Comparison of ENCODE assay signal across 10 cellular contexts in the genomic region with DNA sequence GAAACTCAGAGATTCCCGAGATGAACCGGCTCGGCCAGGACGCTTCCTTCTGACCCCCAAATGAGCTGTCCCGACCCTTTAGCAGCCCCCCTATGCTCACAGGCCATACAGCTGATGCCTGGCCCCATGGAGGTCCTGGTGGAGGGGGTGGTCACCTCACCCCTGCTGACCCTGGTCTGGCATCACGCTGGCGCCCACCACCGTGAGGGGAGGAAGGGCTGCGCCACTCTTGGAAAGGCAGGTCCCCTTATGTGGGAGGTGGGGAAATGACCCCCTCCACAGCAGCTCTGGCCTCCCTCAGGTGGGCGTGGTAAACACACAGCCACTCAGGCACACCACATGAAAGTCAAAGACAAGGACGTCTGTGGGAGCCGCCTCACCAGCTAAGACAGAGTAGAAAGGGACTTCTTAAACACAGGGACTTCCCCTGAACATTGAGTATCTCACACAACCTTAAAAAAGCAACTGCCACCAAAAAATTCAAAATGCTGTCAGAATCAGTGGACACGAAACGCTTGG. TPM values are rescaled to one million over a fixed set of nuclear protein-coding genes. Genes with fewer than 3 reads are reported as not detected.
A peak's percentile ranks its signal among the peaks of the same experiment; 100 is the strongest.
DNase-seq lines count a peak whose midpoint lies in the region; ATAC-seq and TF ChIP-seq lines count a peak whose summit lies in the region.
"Had no signal": no experiment of that assay in that cellular context is flagged by ENCODE, and none has a peak within 500 bp of the region (broad histone marks: within the 10 kb centered on the region; RNA-seq: fewer than 3 reads in every experiment).

No MANE protein-coding gene starts in this region.

- peak overlapping the region; percentile 56 to 66 for H3K4me3 Mint-ChIP-seq in stimulated activated naive CD8-positive, alpha-beta T cell treated with anti-CD3 and anti-CD28 coated beads, Interleukin-15, amount 100 ng/mL, for 72 hours
- no peak overlapping the region for H3K4me3 Mint-ChIP-seq in mesothelial cell of epicardium

- no peaks in the 10 kb centered on the region for H3K9me3 ChIP-seq in KOPT-K1 (ENCODE audit: insufficient read depth, low read length, poor library complexity, severe bottlenecking)

- ATAC-seq in stimulated activated naive CD8-positive, alpha-beta T cell treated with anti-CD3 and anti-CD28 coated beads, Interleukin-15, amount 100 ng/mL, for 72 hours = peak; percentile 99
- ATAC-seq in GM18873 (IDR thresholded peaks at IDR 0.05; ENCODE audit: low FRiP score, unreplicated experiment) = no peak

- peaks cover 9% of the 10 kb centered on the region for H3K36me3 Mint-ChIP-seq in mesothelial cell of epicardium

- DNase-seq in activated CD8-positive, alpha-beta memory T cell treated with anti-CD3 and anti-CD28 coated beads for 24 hours = peak; percentile 67
- no peak for DNase-seq in activated CD8-positive, alpha-beta memory T cell treated with anti-CD3 and anti-CD28 coated beads, Interleukin-2, amount 50 U/mL, for 48 hours
- peak; percentile 9 for DNase-seq in effector CD8-positive, alpha-beta T cell (lab: John Stamatoyannopoulos, UW)
- peak; percentile 52 to 70 for DNase-seq in stimulated activated naive CD8-positive, alpha-beta T cell treated with anti-CD3 and anti-CD28 coated beads, Interleukin-15, amount 100 ng/mL, for 72 hours
- DNase-seq in mesothelial cell of epicardium (ENCODE audit: low spot score in 2 of 2, unreplicated experiment in 2 of 2) = no peak
- no peak for DNase-seq in NCI-H1694 treated with DMSO at 0.1 percent for 48 hours (lab: John Stamatoyannopoulos, UW)
- DNase-seq: anterior cingulate cortex, GOT3 had no signal

- H3K27ac ChIP-seq in KOPT-K1 (ENCODE audit: low read depth, low read length, poor library complexity, severe bottlenecking) = peak overlapping the region; percentile 62

- no peaks in the 10 kb centered on the region for H3K36me3 ChIP-seq in KOPT-K1 (ENCODE audit: insufficient read depth, low read length)

- TF ChIP-seq CTCF in mesothelial cell of epicardium (IDR thresholded peaks at IDR 0.05; ENCODE audit: unreplicated experiment) = no peak

- peak overlapping the region in 1 of 2 donors; percentile 9 for H3K27ac Mint-ChIP-seq in stimulated activated naive CD8-positive, alpha-beta T cell treated with anti-CD3 and anti-CD28 coated beads, Interleukin-15, amount 100 ng/mL, for 72 hours
- H3K27ac Mint-ChIP-seq in mesothelial cell of epicardium = no peak overlapping the region

- no peaks in the 10 kb centered on the region for H3K9me3 Mint-ChIP-seq in stimulated activated naive CD8-positive, alpha-beta T cell treated with anti-CD3 and anti-CD28 coated beads, Interleukin-15, amount 100 ng/mL, for 72 hours
- H3K9me3 Mint-ChIP-seq in mesothelial cell of epicardium = peaks cover 5% of the 10 kb centered on the region

- H3K4me1 Mint-ChIP-seq in stimulated activated naive CD8-positive, alpha-beta T cell treated with anti-CD3 and anti-CD28 coated beads, Interleukin-15, amount 100 ng/mL, for 72 hours = peaks cover 45% of the 10 kb centered on the region
- H3K4me1 Mint-ChIP-seq in mesothelial cell of epicardium = peaks cover 12% of the 10 kb centered on the region

- no peaks in the 10 kb centered on the region for H3K27me3 Mint-ChIP-seq in stimulated activated naive CD8-positive, alpha-beta T cell treated with anti-CD3 and anti-CD28 coated beads, Interleukin-15, amount 100 ng/mL, for 72 hours
- H3K27me3 Mint-ChIP-seq in mesothelial cell of epicardium (ENCODE audit: low read depth) = no peaks in the 10 kb centered on the region

RNA-seq across cellular contexts. Expression of gene GPR157, which starts 7.0 kb away (rescaled TPM):
- 8.3 to 9.4 TPM (median 8.5 TPM) in 3 replicates for total RNA-seq in mesothelial cell of epicardium

RNA-seq across cellular contexts. Expression of gene SLC2A5, which starts 52.5 kb away (rescaled TPM):
- 0.07 to 0.13 TPM (median 0.11 TPM) in 3 replicates for total RNA-seq in mesothelial cell of epicardium

Comparison
In these comparisons a context has a peak if more than half of its experiments do, and no peak if none do; other contexts are left out.
1. DNase-seq: peak in activated CD8-positive, alpha-beta memory T cell treated with anti-CD3 and anti-CD28 coated beads for 24 hours (single experiment), effector CD8-positive, alpha-beta T cell (single experiment) and stimulated activated naive CD8-positive, alpha-beta T cell treated with anti-CD3 and anti-CD28 coated beads, Interleukin-15, amount 100 ng/mL, for 72 hours (2 of 2); none in activated CD8-positive, alpha-beta memory T cell treated with anti-CD3 and anti-CD28 coated beads, Interleukin-2, amount 50 U/mL, for 48 hours (single experiment), mesothelial cell of epicardium (0 of 2) and NCI-H1694 treated with DMSO at 0.1 percent for 48 hours (single experiment).